10 cellular contexts compared by ENCODE assay signal in the genomic region with DNA sequence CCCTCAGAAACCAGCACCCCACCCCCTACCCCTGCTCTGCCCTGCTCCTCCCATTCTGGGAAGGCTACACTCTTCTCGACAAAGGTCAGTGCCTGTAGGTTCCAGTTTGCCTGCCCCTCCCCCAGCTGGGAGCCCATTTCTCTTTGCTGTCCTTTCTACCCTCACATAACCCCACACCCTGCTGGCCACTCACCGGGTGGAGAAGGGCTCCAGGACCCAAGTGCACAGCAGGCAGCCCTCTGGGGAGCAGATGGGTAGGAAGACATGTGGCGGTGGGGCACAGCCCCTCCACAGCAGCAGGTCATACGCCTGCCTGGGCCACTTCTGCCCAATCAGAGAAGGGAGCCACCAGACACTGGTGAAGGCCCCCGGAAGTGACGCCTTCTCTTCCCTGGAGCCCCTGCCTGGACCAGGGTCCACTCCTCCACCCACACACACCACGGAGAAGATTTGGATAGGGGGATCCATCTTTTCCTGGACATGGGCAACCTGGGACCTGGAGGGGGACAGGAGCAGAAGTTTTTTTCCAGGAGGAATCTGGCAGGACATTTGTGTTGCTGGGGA. TPM values are rescaled to one million over a fixed set of nuclear protein-coding genes. Genes with fewer than 3 reads are reported as not detected.
DNase-seq lines count a peak whose midpoint lies in the region; ATAC-seq and TF ChIP-seq lines count a peak whose summit lies in the region.
"Had no signal": no experiment of that assay in that cellular context is flagged by ENCODE, and none has a peak within 500 bp of the region (broad histone marks: within the 10 kb centered on the region; RNA-seq: fewer than 3 reads in every experiment).

A gene (minus strand): TSS at position 326 of the 564 bp plus-strand sequence. CDS start 1,948 bp downstream, outside the sequence.

- H3K4me3 ChIP-seq in CD8-positive, alpha-beta T cell (ENCODE audit: low read depth, low read length) = no peak within 1 kb of the TSS
- H3K4me3 ChIP-seq in gastroesophageal sphincter = peak within 1 kb of the TSS in 1 of 2 donors; percentile 67
- H3K4me3 ChIP-seq in brain microvascular endothelial cell (ENCODE audit: low read depth, low read length) = no peak within 1 kb of the TSS

- TF ChIP-seq POLR2A in gastroesophageal sphincter (IDR thresholded peaks at IDR 0.05) = no peak

- no peak for DNase-seq in CD8-positive, alpha-beta T cell
- peak; percentile 81 to 92 for DNase-seq in NCI-H524 (lab: John Stamatoyannopoulos, UW)
- DNase-seq in osteocyte (ENCODE audit: extremely low spot score, unreplicated experiment) = no peak
- no peak for DNase-seq in T1000 (lab: John Stamatoyannopoulos, UW)
- DNase-seq in SIG-M5 (lab: John Stamatoyannopoulos, UW) = no peak
- no peak for DNase-seq in brain microvascular endothelial cell
- DNase-seq: DMS79 had no signal

- intact Hi-C loops in CD8-positive, alpha-beta T cell (cut with DNase I, micrococcal nuclease) = no loop called here

- POLR2A ChIA-PET in CD8-positive, alpha-beta T cell (lab: Charles Lee) = no interaction called here

- CTCF ChIA-PET in CD8-positive, alpha-beta T cell (lab: Charles Lee) = interaction anchor here (1.6 kb wide), 1 partner anchor 24 kb away, joined by 3 read pairs; no protein-coding TSS in a partner anchor

- H3K9me3 Mint-ChIP-seq in CD8-positive, alpha-beta T cell = no peaks in the 10 kb centered on the region
- H3K9me3 Mint-ChIP-seq in osteocyte (ENCODE audit: unreplicated experiment) = no peaks in the 10 kb centered on the region

- TF ChIP-seq EP300 in gastroesophageal sphincter (IDR thresholded peaks at IDR 0.05) = no peak

- H3K9me3 ChIP-seq in CD8-positive, alpha-beta T cell (ENCODE audit: low read length) = no peaks in the 10 kb centered on the region
- H3K9me3 ChIP-seq in gastroesophageal sphincter = no peaks in the 10 kb centered on the region

- peaks cover 25% of the 10 kb centered on the region for H3K27me3 ChIP-seq in CD8-positive, alpha-beta T cell (ENCODE audit: insufficient read depth, low read length)
- H3K27me3 ChIP-seq in gastroesophageal sphincter (peaks cover 50% of the 10 kb centered on the region), brain microvascular endothelial cell (replicated peaks) (peaks cover 47% of the 10 kb centered on the region)

- H3K27ac Mint-ChIP-seq in CD8-positive, alpha-beta T cell = no peak within 1 kb of the TSS
- no peak within 1 kb of the TSS for H3K27ac Mint-ChIP-seq in osteocyte (ENCODE audit: unreplicated experiment)

- no peak for TF ChIP-seq CTCF in CD8-positive, alpha-beta T cell (IDR thresholded peaks at IDR 0.05)
- no peak for TF ChIP-seq CTCF in gastroesophageal sphincter (IDR thresholded peaks at IDR 0.05)
- no peak for TF ChIP-seq CTCF in osteocyte (IDR thresholded peaks at IDR 0.05)
- no peak for TF ChIP-seq CTCF in brain microvascular endothelial cell (IDR thresholded peaks at IDR 0.05; ENCODE audit: low read depth, low read length, missing control alignments)

- no peaks in the 10 kb centered on the region for H3K36me3 Mint-ChIP-seq in CD8-positive, alpha-beta T cell
- no peaks in the 10 kb centered on the region for H3K36me3 Mint-ChIP-seq in osteocyte (ENCODE audit: unreplicated experiment)

- H3K4me1 ChIP-seq in CD8-positive, alpha-beta T cell (ENCODE audit: insufficient read depth, low read length) = peaks cover 8% of the 10 kb centered on the region
- peaks cover 0 to 45% (median 24%) of the 10 kb centered on the region in 3 donors for H3K4me1 ChIP-seq in gastroesophageal sphincter

- ATAC-seq in CD8-positive, alpha-beta T cell = no peak
- no peak for ATAC-seq in gastroesophageal sphincter
- ATAC-seq in HG02642 (IDR thresholded peaks at IDR 0.05; ENCODE audit: poor library complexity, unreplicated experiment) = no peak
- ATAC-seq: esophagus mucosa had no signal

- H3K4me1 Mint-ChIP-seq in CD8-positive, alpha-beta T cell (ENCODE audit: low read depth) = peaks cover 10% of the 10 kb centered on the region
- H3K4me1 Mint-ChIP-seq in osteocyte (ENCODE audit: unreplicated experiment) = peaks cover 21% of the 10 kb centered on the region

- in situ Hi-C loops in brain microvascular endothelial cell (cut with HindIII; ENCODE audit: low pct_ligation_motif_present, low sequenced_read_pairs) = no loop called here

- no peaks in the 10 kb centered on the region for H3K36me3 ChIP-seq in CD8-positive, alpha-beta T cell (ENCODE audit: insufficient read depth, low read length)
- H3K36me3 ChIP-seq in gastroesophageal sphincter = peaks cover 0 to 4% of the 10 kb centered on the region in 2 donors
- H3K36me3 ChIP-seq in brain microvascular endothelial cell (replicated peaks) = no peaks in the 10 kb centered on the region

- H3K27me3 Mint-ChIP-seq in CD8-positive, alpha-beta T cell (ENCODE audit: low read depth) = peaks cover 45% of the 10 kb centered on the region
- peaks cover 63% of the 10 kb centered on the region for H3K27me3 Mint-ChIP-seq in osteocyte (ENCODE audit: unreplicated experiment)

- H3K4me3 Mint-ChIP-seq in CD8-positive, alpha-beta T cell = peak within 1 kb of the TSS; percentile 79
- H3K4me3 Mint-ChIP-seq in osteocyte (ENCODE audit: unreplicated experiment) = peak within 1 kb of the TSS; percentile 62

- 33% methylated on average over 1 of the region's 7 CpGs; no CpG with 5 or more reads in 1 of the 2 donors for WGBS in gastroesophageal sphincter (ENCODE audit: low coverage in 1 of 2), 2 donors

- H3K27ac ChIP-seq in CD8-positive, alpha-beta T cell (ENCODE audit: low read depth, low read length) = no peak within 1 kb of the TSS
- H3K27ac ChIP-seq in gastroesophageal sphincter (peak within 1 kb of the TSS in 3 of 4 donors; percentile 68 to 84 (median 82)), brain microvascular endothelial cell (no peak within 1 kb of the TSS)

RNA-seq across cellular contexts. Expression of the gene that starts here (rescaled TPM):
- total RNA-seq in CD8-positive, alpha-beta T cell = not detected
- total RNA-seq in gastroesophageal sphincter = under 1 TPM in 2 of 4 donors, not detected in 2; 0.31 to 0.94 TPM
- total RNA-seq in osteocyte = not detected in 2 replicates
- total RNA-seq: esophagus mucosa had no signal

Comparison
In these comparisons a context has a peak if more than half of its experiments do, and no peak if none do; other contexts are left out.
1. DNase-seq: peak in NCI-H524 (2 of 2); none in CD8-positive, alpha-beta T cell (0 of 7), osteocyte (single experiment), T1000 (single experiment), SIG-M5 (single experiment) and brain microvascular endothelial cell (single experiment).
2. H3K27ac ChIP-seq: peak in gastroesophageal sphincter (3 of 4); none in CD8-positive, alpha-beta T cell (single experiment) and brain microvascular endothelial cell (single experiment).